17 cellular contexts compared by ENCODE assay signal in the genomic region with DNA sequence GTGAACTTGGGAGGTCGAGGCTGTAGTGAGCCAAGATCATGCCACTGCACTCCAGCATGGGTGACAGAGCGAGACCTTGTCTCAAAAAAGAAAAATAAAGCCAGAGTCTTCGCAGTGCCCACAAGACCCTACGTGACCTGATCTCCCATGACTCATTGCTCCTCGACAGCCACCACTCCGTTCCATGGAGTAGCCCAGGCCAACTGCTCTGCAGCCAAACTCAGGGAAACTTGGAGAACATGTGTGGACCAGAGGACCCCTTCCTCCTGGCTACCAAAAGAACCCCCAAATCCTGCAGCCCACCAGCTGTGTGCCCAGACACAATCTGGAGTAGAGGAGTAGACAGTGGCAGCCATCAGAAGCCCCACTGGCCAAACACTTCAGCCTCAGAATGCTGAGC.
"Had no signal": no experiment of that assay in that cellular context is flagged by ENCODE, and none has a peak within 500 bp of the region (broad histone marks: within the 10 kb centered on the region; RNA-seq: fewer than 3 reads in every experiment).

No MANE protein-coding gene starts in this region.

- ATAC-seq: activated CD4-positive, CD25-positive, alpha-beta regulatory T cell treated with anti-CD3 and anti-CD28 coated beads, Interleukin-2, amount 50 U/mL, for 24 hours; activated CD8-positive, alpha-beta T cell treated with anti-CD3 and anti-CD28 coated beads, Interleukin-2, amount 10 ng/mL, durations not matched to agents 7 days and 5 days; gastrocnemius medialis; heart right ventricle; stimulated activated naive CD8-positive, alpha-beta T cell treated with anti-CD3 and anti-CD28 coated beads, Interleukin-15, amount 100 ng/mL, for 72 hours had no signal

- H3K27me3 ChIP-seq: cardiac muscle cell, gastrocnemius medialis, heart right ventricle, ovary had no signal

- H3K9me3 ChIP-seq: gastrocnemius medialis, left ventricle myocardium inferior, ovary, SK-N-SH, thoracic aorta had no signal

- H3K27ac ChIP-seq: cardiac muscle cell, gastrocnemius medialis, left ventricle myocardium inferior, ovary, thoracic aorta had no signal

- H3K27me3 Mint-ChIP-seq: stimulated activated naive CD8-positive, alpha-beta T cell treated with anti-CD3 and anti-CD28 coated beads, Interleukin-15, amount 100 ng/mL, for 72 hours had no signal

- H3K9me3 Mint-ChIP-seq: memory B cell had no signal

- H3K27ac Mint-ChIP-seq: activated CD8-positive, alpha-beta T cell treated with anti-CD3 and anti-CD28 coated beads, Interleukin-2, amount 10 ng/mL, durations not matched to agents 7 days and 5 days; memory B cell; stimulated activated naive CD8-positive, alpha-beta T cell treated with anti-CD3 and anti-CD28 coated beads, Interleukin-15, amount 100 ng/mL, for 72 hours had no signal

- DNase-seq: activated CD8-positive, alpha-beta T cell treated with anti-CD3 and anti-CD28 coated beads, Interleukin-2, amount 10 ng/mL, durations not matched to agents 7 days and 5 days; activated gamma-delta T cell treated with Interleukin-2 at 50 U/mL for 16 hours; activated T-cell treated with anti-CD3 and anti-CD28 coated beads, Interleukin-2, amount 50 U/mL, for 1 hour; effector CD4-positive, alpha-beta T cell; gastrocnemius medialis; heart right ventricle; left ventricle myocardium inferior; ovary; SK-N-SH; stimulated activated CD4-positive, alpha-beta T cell treated with anti-CD3 and anti-CD28 coated beads, Interleukin-4, amount 100 ng/mL, for 1 hour; stimulated activated CD8-positive, alpha-beta memory T cell treated with anti-CD3 and anti-CD28 coated beads, Interleukin-4, amount 100 ng/mL, for 48 hours; stimulated activated naive CD8-positive, alpha-beta T cell treated with anti-CD3 and anti-CD28 coated beads, Interleukin-15, amount 100 ng/mL, for 72 hours; T-helper 2 cell had no signal

- H3K4me3 Mint-ChIP-seq: activated CD8-positive, alpha-beta T cell treated with anti-CD3 and anti-CD28 coated beads, Interleukin-2, amount 10 ng/mL, durations not matched to agents 7 days and 5 days; memory B cell had no signal

- H3K36me3 Mint-ChIP-seq: memory B cell had no signal

- H3K36me3 ChIP-seq: cardiac muscle cell, gastrocnemius medialis, heart right ventricle, left ventricle myocardium inferior, ovary, thoracic aorta had no signal

- H3K4me3 ChIP-seq: cardiac muscle cell, gastrocnemius medialis, heart right ventricle, left ventricle myocardium inferior, ovary, thoracic aorta had no signal

- H3K4me1 ChIP-seq: gastrocnemius medialis had no signal
